8 cellular contexts compared by ENCODE assay signal in the genomic region with DNA sequence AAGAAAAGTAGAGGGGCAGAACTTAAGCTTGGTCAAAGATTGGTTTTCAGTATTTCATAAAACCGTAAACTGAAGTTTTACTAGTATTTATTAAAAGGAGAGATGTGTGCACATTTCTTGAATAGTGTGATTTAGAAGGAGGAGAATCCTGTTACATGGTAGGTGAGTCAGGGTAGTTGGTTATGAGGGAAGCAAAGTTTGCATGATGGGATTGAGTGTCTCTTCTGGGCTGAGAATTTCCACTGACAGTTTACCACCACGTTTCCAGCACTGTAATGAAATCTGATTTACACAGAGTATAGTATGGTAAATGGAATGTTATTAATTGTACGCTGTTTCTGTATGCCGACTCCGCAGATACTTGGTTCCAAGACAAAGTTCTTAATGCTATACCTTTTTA. TPM values are rescaled to one million over a fixed set of nuclear protein-coding genes. Genes with fewer than 3 reads are reported as not detected.
DNase-seq lines count a peak whose midpoint lies in the region; ATAC-seq and TF ChIP-seq lines count a peak whose summit lies in the region.

No MANE protein-coding gene starts in this region.

- ATAC-seq in GM19023 (IDR thresholded peaks at IDR 0.05; ENCODE audit: unreplicated experiment): no peak

- TF ChIP-seq CTCF in kidney epithelial cell (IDR thresholded peaks at IDR 0.05; ENCODE audit: insufficient read depth, low read length, poor library complexity, severe bottlenecking): no peak

- H3K4me1 Mint-ChIP-seq in T-helper 2 cell treated with Interferon-gamma antibody and Interleukin-4, amounts not matched to agents 5 μg/mL and 100 μg/mL, for 36 hours (ENCODE audit: low read depth): peaks cover 22% of the 10 kb centered on the region
- H3K4me1 Mint-ChIP-seq in activated naive CD8-positive, alpha-beta T cell (ENCODE audit: low read depth): peaks cover 28% of the 10 kb centered on the region

- no peaks in the 10 kb centered on the region for H3K36me3 Mint-ChIP-seq in T-helper 2 cell treated with Interferon-gamma antibody and Interleukin-4, amounts not matched to agents 5 μg/mL and 100 μg/mL, for 36 hours (ENCODE audit: low read depth)
- no peaks in the 10 kb centered on the region for H3K36me3 Mint-ChIP-seq in activated naive CD8-positive, alpha-beta T cell

- peaks cover 68% of the 10 kb centered on the region for H3K27me3 Mint-ChIP-seq in T-helper 2 cell treated with Interferon-gamma antibody and Interleukin-4, amounts not matched to agents 5 μg/mL and 100 μg/mL, for 36 hours (ENCODE audit: low read depth)
- H3K27me3 Mint-ChIP-seq in activated naive CD8-positive, alpha-beta T cell: peaks cover 29% of the 10 kb centered on the region

- no peaks in the 10 kb centered on the region for H3K36me3 ChIP-seq in kidney epithelial cell (ENCODE audit: control insufficient read depth, insufficient read depth, low read length)

- peak overlapping the region; percentile 87 for H3K4me3 Mint-ChIP-seq in T-helper 2 cell treated with Interferon-gamma antibody and Interleukin-4, amounts not matched to agents 5 μg/mL and 100 μg/mL, for 36 hours
- peak overlapping the region; percentile 89 for H3K4me3 Mint-ChIP-seq in activated naive CD8-positive, alpha-beta T cell

- no peaks in the 10 kb centered on the region for H3K9me3 Mint-ChIP-seq in T-helper 2 cell treated with Interferon-gamma antibody and Interleukin-4, amounts not matched to agents 5 μg/mL and 100 μg/mL, for 36 hours
- H3K9me3 Mint-ChIP-seq in activated naive CD8-positive, alpha-beta T cell (ENCODE audit: low read depth): no peaks in the 10 kb centered on the region

- H3K27me3 ChIP-seq in kidney epithelial cell (ENCODE audit: control insufficient read depth, insufficient read depth, low read length): no peaks in the 10 kb centered on the region

- DNase-seq in T-helper 2 cell treated with Interferon-gamma antibody and Interleukin-4, amounts not matched to agents 5 μg/mL and 100 μg/mL, for 36 hours (ENCODE audit: low spot score): no peak
- DNase-seq in T-helper 2 cell (no peak), kidney epithelial cell (ENCODE audit: low read depth) (no peak), superior temporal gyrus (ENCODE audit: extremely low spot score) (peak; percentile 65), NCI-H2196 treated with DMSO at 0.1 percent for 48 hours (lab: John Stamatoyannopoulos, UW; ENCODE audit: unreplicated experiment) (no peak), NCI-H1930 (lab: John Stamatoyannopoulos, UW) (no peak)

- peak overlapping the region; percentile 75 for H3K4me3 ChIP-seq in kidney epithelial cell (ENCODE audit: low read depth, low read length)

- H3K27ac Mint-ChIP-seq in T-helper 2 cell treated with Interferon-gamma antibody and Interleukin-4, amounts not matched to agents 5 μg/mL and 100 μg/mL, for 36 hours: no peak overlapping the region
- H3K27ac Mint-ChIP-seq in activated naive CD8-positive, alpha-beta T cell: no peak overlapping the region

RNA-seq across cellular contexts. Expression of gene NECTIN3, which starts 1.6 kb away (rescaled TPM):
- 18.2 and 22.9 TPM in 2 replicates for total RNA-seq in kidney epithelial cell
